13 cellular contexts compared by ENCODE assay signal in the genomic region with DNA sequence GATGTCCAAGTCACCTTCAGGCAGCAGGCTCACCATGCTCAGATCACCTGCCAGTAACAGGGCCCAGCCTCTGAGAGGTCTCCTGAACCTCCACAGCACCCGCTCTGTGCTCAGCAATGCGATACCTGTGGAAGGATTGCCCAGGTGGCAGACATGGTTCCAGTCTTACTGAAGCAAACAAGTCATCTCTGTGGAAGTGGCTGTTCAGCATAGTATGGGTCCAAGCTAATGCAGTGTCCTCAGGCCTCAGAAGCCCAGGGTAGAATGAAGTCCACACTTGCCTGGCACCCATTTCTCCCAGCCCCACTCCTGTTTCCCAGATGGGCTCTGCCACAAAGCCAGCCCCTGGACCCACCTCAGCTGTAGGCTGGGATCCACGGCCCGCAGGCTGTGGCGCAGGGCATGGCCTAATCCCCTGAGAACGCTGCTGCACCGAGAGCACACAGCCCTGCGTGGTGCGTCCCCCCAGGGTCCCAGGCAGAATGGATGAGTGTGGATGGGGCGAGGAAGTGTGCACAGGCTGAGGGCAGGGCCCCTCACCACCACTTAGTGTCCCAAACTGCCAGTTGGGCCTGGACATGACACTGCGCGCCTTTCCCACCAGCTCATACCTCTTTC.
A peak's percentile ranks its signal among the peaks of the same experiment; 100 is the strongest.
DNase-seq lines count a peak whose midpoint lies in the region; ATAC-seq and TF ChIP-seq lines count a peak whose summit lies in the region.
"Had no signal": no experiment of that assay in that cellular context is flagged by ENCODE, and none has a peak within 500 bp of the region (broad histone marks: within the 10 kb centered on the region; RNA-seq: fewer than 3 reads in every experiment).

No MANE protein-coding gene starts in this region.

- no peak overlapping the region for H4K12ac ChIP-seq in trophoblast cell (ENCODE audit: low read depth, low read length)

- intact Hi-C loops in esophagus muscularis mucosa (cut with DNase I): no loop called here

- H3K36me3 ChIP-seq in esophagus muscularis mucosa (no peaks in the 10 kb centered on the region), trophoblast cell (ENCODE audit: control insufficient read depth in 1 of 2, insufficient read depth in 2 of 2, low read length in 2 of 2) (no peaks in the 10 kb centered on the region), upper lobe of left lung (no peaks in the 10 kb centered on the region)
- H3K36me3 ChIP-seq: BLaER1 had no signal

- no peak overlapping the region for H3K4me2 ChIP-seq in trophoblast cell (ENCODE audit: low read length)
- H3K4me2 ChIP-seq: BLaER1 had no signal

- TF ChIP-seq CTCF in esophagus muscularis mucosa (IDR thresholded peaks at IDR 0.05) (no peak), upper lobe of left lung (IDR thresholded peaks at IDR 0.05) (no peak)

- no peak for TF ChIP-seq EP300 in esophagus muscularis mucosa (IDR thresholded peaks at IDR 0.05)
- TF ChIP-seq EP300 in upper lobe of left lung (IDR thresholded peaks at IDR 0.05): no peak

- H2AK5ac ChIP-seq in trophoblast cell (ENCODE audit: low read length): no peak overlapping the region

- H3K23ac ChIP-seq in trophoblast cell (ENCODE audit: low read length): no peak overlapping the region

- DNase-seq in OCI-M1 (lab: John Stamatoyannopoulos, UW) (peak; percentile 33), esophagus muscularis mucosa (ENCODE audit: extremely low spot score) (peak; percentile 55), trophoblast cell (no peak), upper lobe of left lung (peak in 1 of 2 donors; percentile 60), NCI-H2171 (lab: John Stamatoyannopoulos, UW) (no peak)
- DNase-seq: 8988T, AML-193, DMS53 had no signal

- H3K4me3 ChIP-seq in esophagus muscularis mucosa (no peak overlapping the region), trophoblast cell (ENCODE audit: low read depth, low read length) (no peak overlapping the region), upper lobe of left lung (no peak overlapping the region)
- H3K4me3 ChIP-seq: BLaER1 had no signal

- H3K9ac ChIP-seq in trophoblast cell (ENCODE audit: low read length): no peak overlapping the region
- H3K9ac ChIP-seq: BLaER1 had no signal

- no peak overlapping the region for H2AFZ ChIP-seq in trophoblast cell (ENCODE audit: insufficient read depth, low read length, poor library complexity)

- H3K4ac ChIP-seq in trophoblast cell (ENCODE audit: low read depth, low read length): no peak overlapping the region

- no peak overlapping the region for H4K91ac ChIP-seq in trophoblast cell (ENCODE audit: low read depth, low read length)

- no peak overlapping the region for H2BK120ac ChIP-seq in trophoblast cell (ENCODE audit: insufficient read depth, low read length, poor library complexity)

- WGBS in esophagus muscularis mucosa: 100% methylated on average over 4 of the region's 12 CpGs
- WGBS in trophoblast cell (ENCODE audit: extremely low coverage, insufficient coverage, insufficient read length): no CpG with 5 or more reads among the region's 12 CpGs
- 94 to 97% methylated on average over 8 to 12 of the region's 12 CpGs for WGBS in upper lobe of left lung, 2 donors

- H4K8ac ChIP-seq in trophoblast cell (ENCODE audit: low read depth, low read length): no peak overlapping the region

- no peak overlapping the region for H2BK5ac ChIP-seq in trophoblast cell (ENCODE audit: low read depth, low read length, poor library complexity)

- H3K27me3 ChIP-seq in esophagus muscularis mucosa: no peaks in the 10 kb centered on the region
- H3K27me3 ChIP-seq in trophoblast cell (ENCODE audit: insufficient read depth, low read length): no peaks in the 10 kb centered on the region
- no peaks in the 10 kb centered on the region for H3K27me3 ChIP-seq in upper lobe of left lung
- H3K27me3 ChIP-seq: BLaER1 had no signal

- H3K79me2 ChIP-seq in trophoblast cell (ENCODE audit: control insufficient read depth, insufficient read depth, low read length, poor library complexity): no peaks in the 10 kb centered on the region

- H3K4me1 ChIP-seq in esophagus muscularis mucosa (no peaks in the 10 kb centered on the region), trophoblast cell (ENCODE audit: control insufficient read depth in 1 of 2, insufficient read depth in 2 of 2, low read length in 2 of 2) (peaks cover 14 to 20% of the 10 kb centered on the region in 2 experiments), upper lobe of left lung (no peaks in the 10 kb centered on the region)

- H3K14ac ChIP-seq in trophoblast cell (ENCODE audit: low read length): peak overlapping the region; percentile 7

- H3K79me1 ChIP-seq in trophoblast cell (ENCODE audit: low read length): peaks cover 5% of the 10 kb centered on the region

- peak overlapping the region; percentile 12 for H2BK12ac ChIP-seq in trophoblast cell (ENCODE audit: low read length)

- H3K27ac ChIP-seq in esophagus muscularis mucosa (replicated peaks in 1 of 4) (no peak overlapping the region), trophoblast cell (ENCODE audit: low read depth, low read length) (no peak overlapping the region), upper lobe of left lung (no peak overlapping the region)
- H3K27ac ChIP-seq: BLaER1, HL-60 had no signal

- ATAC-seq in upper lobe of left lung (ENCODE audit: low FRiP score in 2 of 2) (peak; percentile 43 to 65), GM19397 (IDR thresholded peaks at IDR 0.05; ENCODE audit: unreplicated experiment) (no peak), GM21515 (IDR thresholded peaks at IDR 0.05; ENCODE audit: unreplicated experiment) (no peak)
- ATAC-seq: HCT116 had no signal

- TF ChIP-seq POLR2A in esophagus muscularis mucosa (IDR thresholded peaks at IDR 0.05; ENCODE audit: low read depth) (no peak), upper lobe of left lung (IDR thresholded peaks at IDR 0.05) (no peak)

- no peak overlapping the region for H3K18ac ChIP-seq in trophoblast cell (ENCODE audit: low read length)

- H3K9me3 ChIP-seq in esophagus muscularis mucosa (no peaks in the 10 kb centered on the region), trophoblast cell (ENCODE audit: insufficient read depth, low read depth, low read length) (no peaks in the 10 kb centered on the region), upper lobe of left lung (no peaks in the 10 kb centered on the region)
- H3K9me3 ChIP-seq: BLaER1 had no signal

Comparison
In these comparisons a context has a peak if more than half of its experiments do, and no peak if none do; other contexts are left out.
1. DNase-seq: peak in OCI-M1 (single experiment) and esophagus muscularis mucosa (single experiment); none in trophoblast cell (0 of 2) and NCI-H2171 (single experiment).
2. ATAC-seq: peak in upper lobe of left lung (2 of 2); none in GM19397 (single experiment) and GM21515 (single experiment).